In the genomic region with DNA sequence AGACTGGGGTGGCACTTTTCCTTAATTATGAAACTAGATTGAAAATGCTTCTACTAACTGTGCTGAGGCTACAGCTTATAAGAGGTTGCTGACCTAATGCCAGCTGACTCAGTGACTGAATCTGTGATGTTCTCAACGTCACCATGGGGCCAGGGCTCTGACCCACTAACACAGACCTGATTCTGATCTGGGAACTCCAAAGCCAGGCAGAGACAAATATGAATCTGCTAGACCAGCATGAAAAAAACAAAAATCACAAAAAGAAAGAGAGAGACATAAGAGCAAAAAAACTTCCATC, we compare ENCODE assay signal across 10 cellular contexts. TPM values are rescaled to one million over a fixed set of nuclear protein-coding genes. Genes with fewer than 3 reads are reported as not detected.
A peak's percentile ranks its signal among the peaks of the same experiment; 100 is the strongest.
DNase-seq lines count a peak whose midpoint lies in the region; ATAC-seq and TF ChIP-seq lines count a peak whose summit lies in the region.
"Had no signal": no experiment of that assay in that cellular context is flagged by ENCODE, and none has a peak within 500 bp of the region (broad histone marks: within the 10 kb centered on the region; RNA-seq: fewer than 3 reads in every experiment).

No MANE protein-coding gene starts in this region.

- H3K9me3 ChIP-seq in spleen (no peaks in the 10 kb centered on the region), SJCRH30 (replicated peaks) (no peaks in the 10 kb centered on the region), vagina (no peaks in the 10 kb centered on the region)

- intact Hi-C loops in spleen (cut with DNase I; ENCODE audit: low total_unique reads): no loop called here
- intact Hi-C loops in vagina (cut with DNase I): no loop called here

- H3K36me3 ChIP-seq in spleen: peaks cover 0 to 13% (median 0%) of the 10 kb centered on the region in 6 donors
- H3K36me3 ChIP-seq in SJCRH30: no peaks in the 10 kb centered on the region
- no peaks in the 10 kb centered on the region for H3K36me3 ChIP-seq in vagina

- no peak for TF ChIP-seq POLR2A in spleen (IDR thresholded peaks at IDR 0.05)
- no peak for TF ChIP-seq POLR2A in vagina (IDR thresholded peaks at IDR 0.05)

- ATAC-seq in GM21390 (IDR thresholded peaks at IDR 0.05; ENCODE audit: unreplicated experiment) (peak; percentile 48), SK-N-SH treated with all-trans-retinoic acid at 6 μM for 48 hours (peak; percentile 74)
- ATAC-seq: sciatic nerve had no signal

- in situ Hi-C loops in GM13976 (cut with MboI; ENCODE audit: low sequenced_read_pairs, unreplicated experiment): no loop called here

- H3K4me3 ChIP-seq in fibroblast of mammary gland (ENCODE audit: control insufficient read depth, low read depth, low read length) (no peak overlapping the region), spleen (peak overlapping the region in 1 of 8 donors; percentile 21), SJCRH30 (no peak overlapping the region), vagina (no peak overlapping the region)

- H3K4me1 ChIP-seq in spleen (peaks cover 15 to 95% (median 59%) of the 10 kb centered on the region in 6 donors), SJCRH30 (no peaks in the 10 kb centered on the region), vagina (peaks cover 6% of the 10 kb centered on the region)

- TF ChIP-seq CTCF in fibroblast of mammary gland (conservative IDR thresholded peaks at IDR 0.05; ENCODE audit: control insufficient read depth, insufficient read depth, low read depth, low read length) (no peak), spleen (IDR thresholded peaks at IDR 0.05 in 8 of 11, conservative IDR thresholded peaks at IDR 0.05 in 3 of 11) (no peak), GM13976 (IDR thresholded peaks at IDR 0.05; ENCODE audit: borderline replicate concordance, control extremely low read depth, extremely low read depth, insufficient read depth, missing control alignments) (no peak), vagina (IDR thresholded peaks at IDR 0.05) (no peak)

- peak; percentile 88 for DNase-seq in fibroblast of mammary gland (ENCODE audit: low read depth)
- no peak for DNase-seq in spleen
- no peak for DNase-seq in ureter (ENCODE audit: low spot score)
- no peak for DNase-seq in SJCRH30
- no peak for DNase-seq in GM13976 (ENCODE audit: low spot score)
- no peak for DNase-seq in vagina (ENCODE audit: extremely low spot score in 2 of 2)
- DNase-seq: T1000 had no signal

- H3K27ac ChIP-seq in spleen: peak overlapping the region; percentile 22 to 86 (median 68)
- no peak overlapping the region for H3K27ac ChIP-seq in SJCRH30
- no peak overlapping the region for H3K27ac ChIP-seq in vagina

- H3K27me3 ChIP-seq in spleen (replicated peaks in 1 of 7) (no peaks in the 10 kb centered on the region), SJCRH30 (no peaks in the 10 kb centered on the region), vagina (no peaks in the 10 kb centered on the region)

- 20 to 45% (median 28%) methylated on average over 1 of the region's 1 CpG for WGBS in spleen, 5 donors

TF ChIP-seq in SK-N-SH treated with all-trans-retinoic acid at 6 μM for 48 hours, 23 proteins besides CTCF, POLR2A, EP300 and RAD21:
- TF ChIP-seq, protein P1, sequence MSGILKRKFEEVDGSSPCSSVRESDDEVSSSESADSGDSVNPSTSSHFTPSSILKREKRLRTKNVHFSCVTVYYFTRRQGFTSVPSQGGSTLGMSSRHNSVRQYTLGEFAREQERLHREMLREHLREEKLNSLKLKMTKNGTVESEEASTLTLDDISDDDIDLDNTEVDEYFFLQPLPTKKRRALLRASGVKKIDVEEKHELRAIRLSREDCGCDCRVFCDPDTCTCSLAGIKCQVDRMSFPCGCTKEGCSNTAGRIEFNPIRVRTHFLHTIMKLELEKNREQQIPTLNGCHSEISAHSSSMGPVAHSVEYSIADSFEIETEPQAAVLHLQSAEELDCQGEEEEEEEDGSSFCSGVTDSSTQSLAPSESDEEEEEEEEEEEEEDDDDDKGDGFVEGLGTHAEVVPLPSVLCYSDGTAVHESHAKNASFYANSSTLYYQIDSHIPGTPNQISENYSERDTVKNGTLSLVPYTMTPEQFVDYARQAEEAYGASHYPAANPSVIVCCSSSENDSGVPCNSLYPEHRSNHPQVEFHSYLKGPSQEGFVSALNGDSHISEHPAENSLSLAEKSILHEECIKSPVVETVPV (CRISPR knock-in tag; IDR thresholded peaks at IDR 0.05): no peak
- TF ChIP-seq, protein P2, sequence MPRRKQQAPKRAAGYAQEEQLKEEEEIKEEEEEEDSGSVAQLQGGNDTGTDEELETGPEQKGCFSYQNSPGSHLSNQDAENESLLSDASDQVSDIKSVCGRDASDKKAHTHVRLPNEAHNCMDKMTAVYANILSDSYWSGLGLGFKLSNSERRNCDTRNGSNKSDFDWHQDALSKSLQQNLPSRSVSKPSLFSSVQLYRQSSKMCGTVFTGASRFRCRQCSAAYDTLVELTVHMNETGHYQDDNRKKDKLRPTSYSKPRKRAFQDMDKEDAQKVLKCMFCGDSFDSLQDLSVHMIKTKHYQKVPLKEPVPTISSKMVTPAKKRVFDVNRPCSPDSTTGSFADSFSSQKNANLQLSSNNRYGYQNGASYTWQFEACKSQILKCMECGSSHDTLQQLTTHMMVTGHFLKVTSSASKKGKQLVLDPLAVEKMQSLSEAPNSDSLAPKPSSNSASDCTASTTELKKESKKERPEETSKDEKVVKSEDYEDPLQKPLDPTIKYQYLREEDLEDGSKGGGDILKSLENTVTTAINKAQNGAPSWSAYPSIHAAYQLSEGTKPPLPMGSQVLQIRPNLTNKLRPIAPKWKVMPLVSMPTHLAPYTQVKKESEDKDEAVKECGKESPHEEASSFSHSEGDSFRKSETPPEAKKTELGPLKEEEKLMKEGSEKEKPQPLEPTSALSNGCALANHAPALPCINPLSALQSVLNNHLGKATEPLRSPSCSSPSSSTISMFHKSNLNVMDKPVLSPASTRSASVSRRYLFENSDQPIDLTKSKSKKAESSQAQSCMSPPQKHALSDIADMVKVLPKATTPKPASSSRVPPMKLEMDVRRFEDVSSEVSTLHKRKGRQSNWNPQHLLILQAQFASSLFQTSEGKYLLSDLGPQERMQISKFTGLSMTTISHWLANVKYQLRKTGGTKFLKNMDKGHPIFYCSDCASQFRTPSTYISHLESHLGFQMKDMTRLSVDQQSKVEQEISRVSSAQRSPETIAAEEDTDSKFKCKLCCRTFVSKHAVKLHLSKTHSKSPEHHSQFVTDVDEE (CRISPR knock-in tag; IDR thresholded peaks at IDR 0.05): no peak
- TF ChIP-seq ZC3H10 (CRISPR knock-in tag; IDR thresholded peaks at IDR 0.05) (no peak), OSR1 (CRISPR knock-in tag; IDR thresholded peaks at IDR 0.05) (no peak)

RNA-seq across cellular contexts. Expression of gene USP6NL, which starts 16.1 kb away (rescaled TPM):
- total RNA-seq in spleen: 10 to 100 TPM; 35.4 to 51.7 (median 43.8) TPM
- polyA plus RNA-seq in spleen: 10 to 100 TPM; 11.0 to 13.9 (median 13.6) TPM
- total RNA-seq in ureter: 23.2 TPM
- 15.2 and 17.2 TPM in 2 replicates for total RNA-seq in SJCRH30 (2014; rRNA removed; shearing (Covaris generic))
- 23.3 TPM for total RNA-seq in vagina

Comparison
In these comparisons a context has a peak if more than half of its experiments do, and no peak if none do; other contexts are left out.
1. H3K27ac ChIP-seq: peak in spleen (8 of 8); none in SJCRH30 (single experiment) and vagina (single experiment).